Comparison of ENCODE assay signal across 8 cellular contexts in the genomic region with DNA sequence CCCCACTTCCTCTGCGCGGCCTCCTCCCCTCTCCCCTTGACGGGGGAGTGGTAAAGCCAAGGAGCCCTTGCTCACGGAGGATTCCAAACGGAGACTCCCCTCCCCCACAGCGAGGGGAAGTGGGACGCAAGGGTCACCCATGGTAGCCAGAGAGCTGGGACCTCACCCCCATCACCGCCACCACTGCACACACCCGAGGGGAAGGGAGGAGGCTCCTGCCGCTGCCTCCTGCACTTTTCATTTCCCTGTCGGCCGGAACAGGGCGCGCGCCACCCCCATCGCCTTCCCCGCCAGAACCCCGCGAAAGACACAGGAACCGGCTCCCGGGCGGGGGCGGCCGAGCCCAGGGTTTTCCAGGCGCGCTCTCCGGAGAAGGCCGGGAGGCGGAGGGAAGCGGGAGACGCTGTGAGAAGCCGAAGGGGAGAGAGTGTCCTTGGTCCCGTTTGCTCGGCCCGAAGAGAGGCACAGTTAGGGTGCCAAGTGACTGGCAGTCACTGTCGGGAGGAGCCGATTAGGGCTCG. TPM values are rescaled to one million over a fixed set of nuclear protein-coding genes. Genes with fewer than 3 reads are reported as not detected.
DNase-seq lines count a peak whose midpoint lies in the region; ATAC-seq lines count a peak whose summit lies in the region.

No MANE protein-coding gene starts in this region.

- peaks cover 17 to 21% of the 10 kb centered on the region in 2 experiments for H3K36me3 ChIP-seq in mesenchymal stem cell (ENCODE audit: control insufficient read depth in 1 of 2, insufficient read depth in 2 of 2, low read depth in 1 of 2, low read length in 2 of 2)

- DNase-seq in NCI-H2107 treated with DMSO at 0.1 percent for 48 hours (lab: John Stamatoyannopoulos, UW; ENCODE audit: unreplicated experiment): peak; percentile 0
- DNase-seq in NCI-H2107 (lab: John Stamatoyannopoulos, UW): no peak
- DNase-seq in LHCN-M2 (ENCODE audit: low read depth): peak; percentile 36
- DNase-seq in activated CD4-positive, alpha-beta T cell treated with anti-CD3 and anti-CD28 coated beads, Interleukin-2, amount 10 ng/mL, durations not matched to agents 7 days and 5 days: peak; percentile 77
- peak; percentile 34 to 47 (median 37) for DNase-seq in effector memory CD8-positive, alpha-beta T cell
- DNase-seq in mesenchymal stem cell: peak; percentile 55

- peak overlapping the region; percentile 44 for H2BK15ac ChIP-seq in mesenchymal stem cell (ENCODE audit: low read depth, poor library complexity, severe bottlenecking)

- H3K36me3 Mint-ChIP-seq in activated CD4-positive, alpha-beta T cell treated with anti-CD3 and anti-CD28 coated beads, Interleukin-2, amount 10 ng/mL, durations not matched to agents 7 days and 5 days (ENCODE audit: low read depth): peaks cover 51% of the 10 kb centered on the region
- peaks cover 61% of the 10 kb centered on the region for H3K36me3 Mint-ChIP-seq in effector memory CD8-positive, alpha-beta T cell (ENCODE audit: insufficient read depth)
- peaks cover 49% of the 10 kb centered on the region for H3K36me3 Mint-ChIP-seq in stimulated activated naive CD8-positive, alpha-beta T cell treated with anti-CD3 and anti-CD28 coated beads, Interleukin-15, Interleukin-2, amounts not matched to agents 100 ng/mL and 50 ng/mL, for 24 hours (ENCODE audit: low read depth)

- peak overlapping the region; percentile 8 for H2AFZ ChIP-seq in mesenchymal stem cell (ENCODE audit: low read depth, low read length)

- H3K4me2 ChIP-seq in mesenchymal stem cell (ENCODE audit: low read length, poor library complexity, severe bottlenecking): peak overlapping the region; percentile 60

- peak overlapping the region in 1 of 2 experiments; percentile 69 for H2BK12ac ChIP-seq in mesenchymal stem cell (ENCODE audit: low read length in 2 of 2)

- POLR2A ChIA-PET in activated CD4-positive, alpha-beta T cell treated with anti-CD3 and anti-CD28 coated beads, Interleukin-2, amount 10 ng/mL, durations not matched to agents 7 days and 5 days (lab: Charles Lee): interaction anchor here (0.6 to 6.0 kb wide), 4 partner anchors 7 to 104 kb away, joined by 3 to 54 read pairs (median 3); no protein-coding TSS in a partner anchor

- peak overlapping the region in 1 of 2 experiments; percentile 91 for H3K14ac ChIP-seq in mesenchymal stem cell (ENCODE audit: low read length in 2 of 2)

- H4K91ac ChIP-seq in mesenchymal stem cell (ENCODE audit: low read length): peak overlapping the region; percentile 73

- peak overlapping the region; percentile 92 for H3K9ac ChIP-seq in mesenchymal stem cell (ENCODE audit: low read length)

- H3K4me1 ChIP-seq in mesenchymal stem cell (ENCODE audit: control insufficient read depth, insufficient read depth, low read depth, low read length): peaks cover 38% of the 10 kb centered on the region

- H3K27ac Mint-ChIP-seq in activated CD4-positive, alpha-beta T cell treated with anti-CD3 and anti-CD28 coated beads, Interleukin-2, amount 10 ng/mL, durations not matched to agents 7 days and 5 days: peak overlapping the region; percentile 97
- H3K27ac Mint-ChIP-seq in effector memory CD8-positive, alpha-beta T cell: peak overlapping the region; percentile 95
- H3K27ac Mint-ChIP-seq in stimulated activated naive CD8-positive, alpha-beta T cell treated with anti-CD3 and anti-CD28 coated beads, Interleukin-15, Interleukin-2, amounts not matched to agents 100 ng/mL and 50 ng/mL, for 24 hours: peak overlapping the region; percentile 93

- H2BK5ac ChIP-seq in mesenchymal stem cell (ENCODE audit: low read depth, low read length, poor library complexity, severe bottlenecking): peak overlapping the region; percentile 25

- H3K4ac ChIP-seq in mesenchymal stem cell (ENCODE audit: low read depth in 1 of 2, low read length in 2 of 2): peak overlapping the region; percentile 53 to 94

- H2BK120ac ChIP-seq in mesenchymal stem cell (ENCODE audit: low read depth, low read length): no peak overlapping the region

- H3K4me3 ChIP-seq in mesenchymal stem cell (ENCODE audit: insufficient read depth in 1 of 2, low read depth in 1 of 2, low read length in 2 of 2): peak overlapping the region; percentile 94 to 98

- CTCF ChIA-PET in activated CD4-positive, alpha-beta T cell treated with anti-CD3 and anti-CD28 coated beads, Interleukin-2, amount 10 ng/mL, durations not matched to agents 7 days and 5 days (lab: Charles Lee): interaction anchor here (0.7 to 25.3 kb wide), 7 partner anchors 8 to 105 kb away, joined by 3 to 412 read pairs (median 7); a partner anchor contains a TSS

- H3K4me3 Mint-ChIP-seq in activated CD4-positive, alpha-beta T cell treated with anti-CD3 and anti-CD28 coated beads, Interleukin-2, amount 10 ng/mL, durations not matched to agents 7 days and 5 days: peak overlapping the region; percentile 100
- H3K4me3 Mint-ChIP-seq in effector memory CD8-positive, alpha-beta T cell: peak overlapping the region; percentile 96 to 97
- peak overlapping the region; percentile 99 for H3K4me3 Mint-ChIP-seq in stimulated activated naive CD8-positive, alpha-beta T cell treated with anti-CD3 and anti-CD28 coated beads, Interleukin-15, Interleukin-2, amounts not matched to agents 100 ng/mL and 50 ng/mL, for 24 hours

- H3K4me1 Mint-ChIP-seq in activated CD4-positive, alpha-beta T cell treated with anti-CD3 and anti-CD28 coated beads, Interleukin-2, amount 10 ng/mL, durations not matched to agents 7 days and 5 days: peaks cover 55% of the 10 kb centered on the region
- H3K4me1 Mint-ChIP-seq in effector memory CD8-positive, alpha-beta T cell (ENCODE audit: low read depth in 2 of 2): peaks cover 52 to 63% of the 10 kb centered on the region in 2 donors
- peaks cover 83% of the 10 kb centered on the region for H3K4me1 Mint-ChIP-seq in stimulated activated naive CD8-positive, alpha-beta T cell treated with anti-CD3 and anti-CD28 coated beads, Interleukin-15, Interleukin-2, amounts not matched to agents 100 ng/mL and 50 ng/mL, for 24 hours (ENCODE audit: low read depth)

- no peaks in the 10 kb centered on the region for H3K9me3 Mint-ChIP-seq in activated CD4-positive, alpha-beta T cell treated with anti-CD3 and anti-CD28 coated beads, Interleukin-2, amount 10 ng/mL, durations not matched to agents 7 days and 5 days
- no peaks in the 10 kb centered on the region for H3K9me3 Mint-ChIP-seq in effector memory CD8-positive, alpha-beta T cell
- H3K9me3 Mint-ChIP-seq in stimulated activated naive CD8-positive, alpha-beta T cell treated with anti-CD3 and anti-CD28 coated beads, Interleukin-15, Interleukin-2, amounts not matched to agents 100 ng/mL and 50 ng/mL, for 24 hours: no peaks in the 10 kb centered on the region

- under 1% methylated on average over 36 of the region's 38 CpGs for WGBS in mesenchymal stem cell

- peak overlapping the region; percentile 81 for H3K27ac ChIP-seq in mesenchymal stem cell (ENCODE audit: low read length, poor library complexity, severe bottlenecking)

- H3K9me3 ChIP-seq in mesenchymal stem cell (ENCODE audit: control insufficient read depth, low read length): no peaks in the 10 kb centered on the region

- peak overlapping the region in 1 of 2 experiments; percentile 75 for H3K23ac ChIP-seq in mesenchymal stem cell (ENCODE audit: low read length in 2 of 2)

- H3K27me3 Mint-ChIP-seq in activated CD4-positive, alpha-beta T cell treated with anti-CD3 and anti-CD28 coated beads, Interleukin-2, amount 10 ng/mL, durations not matched to agents 7 days and 5 days: no peaks in the 10 kb centered on the region
- H3K27me3 Mint-ChIP-seq in effector memory CD8-positive, alpha-beta T cell: no peaks in the 10 kb centered on the region
- no peaks in the 10 kb centered on the region for H3K27me3 Mint-ChIP-seq in stimulated activated naive CD8-positive, alpha-beta T cell treated with anti-CD3 and anti-CD28 coated beads, Interleukin-15, Interleukin-2, amounts not matched to agents 100 ng/mL and 50 ng/mL, for 24 hours

- peak overlapping the region; percentile 54 to 96 for H3K18ac ChIP-seq in mesenchymal stem cell (ENCODE audit: low read depth in 1 of 2, low read length in 2 of 2)

- H2AK5ac ChIP-seq in mesenchymal stem cell (ENCODE audit: low read length, severe bottlenecking): no peak overlapping the region

- no peaks in the 10 kb centered on the region for H3K27me3 ChIP-seq in mesenchymal stem cell (ENCODE audit: control insufficient read depth in 1 of 2, insufficient read depth in 1 of 2, low read length in 2 of 2)

- H3K79me1 ChIP-seq in mesenchymal stem cell (replicated peaks; ENCODE audit: low read length, poor library complexity, severe bottlenecking): peaks cover 9% of the 10 kb centered on the region

- ATAC-seq in effector memory CD8-positive, alpha-beta T cell (replicated peaks): no peak
- no peak for ATAC-seq in HG02623 (IDR thresholded peaks at IDR 0.05; ENCODE audit: unreplicated experiment)

- peak overlapping the region; percentile 79 for H4K8ac ChIP-seq in mesenchymal stem cell (ENCODE audit: low read length)

RNA-seq across cellular contexts. Expression of a gene that starts 0.8 kb away (rescaled TPM):
- 176 and 251 TPM in 2 replicates for total RNA-seq in LHCN-M2 (2014; rRNA removed)
- polyA plus RNA-seq in LHCN-M2 (2012): 121 TPM
- total RNA-seq in activated CD4-positive, alpha-beta T cell treated with anti-CD3 and anti-CD28 coated beads, Interleukin-2, amount 10 ng/mL, durations not matched to agents 7 days and 5 days: 100 to 1,000 TPM; 461 to 520 TPM
- 84.5 TPM for polyA plus RNA-seq in mesenchymal stem cell (2013, experiment 1 of 2)
- polyA plus RNA-seq in mesenchymal stem cell (2013, experiment 2 of 2): 80.3 TPM

RNA-seq across cellular contexts. Expression of a gene that starts 19.5 kb away (rescaled TPM):
- 18.5 and 23.7 TPM in 2 replicates for total RNA-seq in LHCN-M2 (2014; rRNA removed)
- 25.7 TPM for polyA plus RNA-seq in LHCN-M2 (2012)
- 10 to 100 TPM; 29.3 to 29.8 TPM for total RNA-seq in activated CD4-positive, alpha-beta T cell treated with anti-CD3 and anti-CD28 coated beads, Interleukin-2, amount 10 ng/mL, durations not matched to agents 7 days and 5 days
- 11.3 TPM for polyA plus RNA-seq in mesenchymal stem cell (2013, experiment 1 of 2)
- polyA plus RNA-seq in mesenchymal stem cell (2013, experiment 2 of 2): 11.6 TPM

RNA-seq across cellular contexts. Expression of a gene that starts 19.9 kb away (rescaled TPM):
- total RNA-seq in LHCN-M2 (2014; rRNA removed): 22.5 and 26.2 TPM in 2 replicates
- 25.3 TPM for polyA plus RNA-seq in LHCN-M2 (2012)
- total RNA-seq in activated CD4-positive, alpha-beta T cell treated with anti-CD3 and anti-CD28 coated beads, Interleukin-2, amount 10 ng/mL, durations not matched to agents 7 days and 5 days: 10 to 100 TPM; 18.6 to 22.7 TPM
- polyA plus RNA-seq in mesenchymal stem cell (2013, experiment 1 of 2): 13.5 TPM
- 13.6 TPM for polyA plus RNA-seq in mesenchymal stem cell (2013, experiment 2 of 2)

RNA-seq across cellular contexts. Expression of a gene that starts 45.6 kb away (rescaled TPM):
- 1.6 and 1.7 TPM in 2 replicates for total RNA-seq in LHCN-M2 (2014; rRNA removed)
- polyA plus RNA-seq in LHCN-M2 (2012): 1.9 TPM
- total RNA-seq in activated CD4-positive, alpha-beta T cell treated with anti-CD3 and anti-CD28 coated beads, Interleukin-2, amount 10 ng/mL, durations not matched to agents 7 days and 5 days: 1 to 10 TPM; 6.3 to 7.0 TPM
- polyA plus RNA-seq in mesenchymal stem cell (2013, experiment 1 of 2): 1.5 TPM
- polyA plus RNA-seq in mesenchymal stem cell (2013, experiment 2 of 2): 1.3 TPM
